17 cellular contexts compared by ENCODE assay signal in genomic region chr3:63654246-63654645, GRCh38. TPM values are rescaled to one million over a fixed set of nuclear protein-coding genes. Genes with fewer than 3 reads are reported as not detected.
"Had no signal": no experiment of that assay in that cellular context is flagged by ENCODE, and none has a peak within 500 bp of the region (broad histone marks: within the 10 kb centered on the region; RNA-seq: fewer than 3 reads in every experiment).

No MANE protein-coding gene starts in this region.

- H3K27me3 ChIP-seq: adrenal gland, neural progenitor cell, thyroid gland had no signal

- H3K4me1 ChIP-seq: adrenal gland, neural progenitor cell, parathyroid adenoma, thyroid gland had no signal

- H3K4me3 ChIP-seq: adrenal gland, neural progenitor cell, thyroid gland had no signal

- ATAC-seq: left lobe of liver; stimulated activated effector memory CD8-positive, alpha-beta T cell treated with anti-CD3 and anti-CD28 coated beads, Interleukin-12 subunit alpha, Interleukin-12 subunit beta, amount 100 ng/mL, for 72 hours had no signal

- DNase-seq: activated CD4-positive, alpha-beta T cell treated with anti-CD3 and anti-CD28 coated beads for 1 hour; activated CD4-positive, alpha-beta T cell treated with anti-CD3 and anti-CD28 coated beads, Interleukin-2, amount 50 U/mL, for 48 hours; activated naive CD4-positive, alpha-beta T cell treated with anti-CD3 and anti-CD28 coated beads, Interleukin-2, amount 50 U/mL, for 16 hours; adrenal gland; effector CD8-positive, alpha-beta T cell; islet precursor cell; naive B cell; thyroid gland had no signal

- H3K36me3 ChIP-seq: adrenal gland, neural progenitor cell, thyroid gland had no signal

- H3K9me3 ChIP-seq: adrenal gland, thyroid gland had no signal

- H3K27ac ChIP-seq: adrenal gland, neural progenitor cell, parathyroid adenoma, thyroid gland, VCaP had no signal

RNA-seq across cellular contexts. Expression of gene SNTN, which starts 1.8 kb away (rescaled TPM):
- total RNA-seq: activated T-helper 2 cell treated with anti-CD3 and anti-CD28 coated beads, Interferon-gamma antibody, Interleukin-2, Interleukin-4, amounts not matched to agents 10 μg/mL and 5 μg/mL and 100 μg/mL, durations not matched to agents 14 hours and 24 hours and 36 hours; adrenal gland; fibroblast of lung; left lobe of liver; lung microvascular endothelial cell; T-helper 1 cell treated with Interleukin-12 subunit alpha and Interleukin-12 subunit beta and Interleukin-4 antibody, amounts not matched to agents 30 ng/mL and 1 ng/mL, for 36 hours; thyroid gland had no signal
